Comparison of ENCODE assay signal across 24 cellular contexts in the genomic region with DNA sequence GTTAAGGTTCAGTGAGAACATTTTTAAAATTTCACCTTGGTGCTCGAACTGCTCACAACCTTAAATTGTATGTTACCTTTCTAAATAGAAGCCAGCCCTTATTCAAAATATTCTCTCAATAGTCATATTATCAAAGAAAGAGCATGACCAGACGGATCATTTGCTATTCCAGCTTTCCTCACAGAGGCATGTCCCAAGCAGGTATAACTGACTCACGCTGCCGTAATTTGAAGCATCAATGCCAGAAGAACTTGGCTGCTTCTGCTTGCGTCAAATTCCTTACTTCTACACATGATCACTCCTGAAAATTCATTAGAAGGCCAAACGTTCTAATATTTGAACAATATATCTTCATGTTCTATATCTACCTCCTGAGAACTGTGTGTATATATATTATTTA.
"Had no signal": no experiment of that assay in that cellular context is flagged by ENCODE, and none has a peak within 500 bp of the region (broad histone marks: within the 10 kb centered on the region; RNA-seq: fewer than 3 reads in every experiment).

No MANE protein-coding gene starts in this region.

- H3K9me3 ChIP-seq: adrenal gland had no signal

- ATAC-seq: activated T-cell treated with anti-CD3 and anti-CD28 coated beads, Interleukin-2, amount 50 U/mL, for 4 hours; Right ventricle myocardium inferior; T-cell had no signal

- DNase-seq: activated B cell treated with CpG ODN at 0.5 μM for 24 hours; activated CD4-positive, alpha-beta memory T cell treated with anti-CD3 and anti-CD28 coated beads for 36 hours; activated CD4-positive, alpha-beta T cell treated with anti-CD3 and anti-CD28 coated beads, Interleukin-2, amount 10 ng/mL, durations not matched to agents 7 days and 5 days; activated CD8-positive, alpha-beta memory T cell treated with anti-CD3 and anti-CD28 coated beads for 24 hours; activated gamma-delta T cell treated with Interleukin-2 at 50 U/mL for 16 hours; activated naive CD4-positive, alpha-beta T cell treated with anti-CD3 and anti-CD28 coated beads, Interleukin-2, amount 10 ng/mL, durations not matched to agents 7 days and 5 days; activated naive CD8-positive, alpha-beta T cell treated with anti-CD3 and anti-CD28 coated beads, Interleukin-2, amount 10 ng/mL, durations not matched to agents 7 days and 5 days; activated T-cell treated with anti-CD3 and anti-CD28 coated beads, Interleukin-2, amount 50 U/mL, for 4 hours; anterior cingulate cortex; MM.1S; NCI-H1105; NCI-H1436; NCI-H1694 treated with DMSO at 0.1 percent for 48 hours; NCI-H2029 treated with DMSO at 0.1 percent for 48 hours; NCI-H510A treated with DMSO at 0.1 percent for 48 hours; NCI-H69; NK-92 treated with Interleukin-12 subunit alpha and Interleukin-12 subunit beta, amount 100 ng/mL, for 24 hours; PC-9; T-cell; T-helper 2 cell; T1000 had no signal

- H3K36me3 ChIP-seq: adrenal gland had no signal

- H3K27ac ChIP-seq: adrenal gland, PC-9, SK-N-MC had no signal

- H2AFZ ChIP-seq: PC-9 had no signal

- H3K27me3 ChIP-seq: adrenal gland had no signal

- H3K4me2 ChIP-seq: PC-9 had no signal

- H3K4me3 ChIP-seq: adrenal gland, PC-9, SK-N-MC had no signal
